ENCODE assay signal across 9 cellular contexts in genomic region chr2:48249093-48249492, GRCh38.
A peak's percentile ranks its signal among the peaks of the same experiment; 100 is the strongest.
DNase-seq lines count a peak whose midpoint lies in the region; ATAC-seq, FAIRE-seq and TF ChIP-seq lines count a peak whose summit lies in the region.
"Had no signal": no experiment of that assay in that cellular context is flagged by ENCODE, and none has a peak within 500 bp of the region (broad histone marks: within the 10 kb centered on the region; RNA-seq: fewer than 3 reads in every experiment).

No MANE protein-coding gene starts in this region.

- DNase-seq in HL-60 (ENCODE audit: low read depth in 1 of 2, low spot score in 1 of 2) = no peak
- DNase-seq in heart right ventricle = peak in 1 of 2 donors; percentile 40
- peak; percentile 10 for DNase-seq in smooth muscle cell of the brain vasculature (ENCODE audit: low read depth, low spot score)
- DNase-seq in small intestine = no peak
- DNase-seq in HK-2 (ENCODE audit: unreplicated experiment) = no peak
- no peak for DNase-seq in CD14-positive monocyte (ENCODE audit: low spot score)
- DNase-seq: activated naive CD8-positive, alpha-beta T cell treated with anti-CD3 and anti-CD28 coated beads, Interleukin-2, amount 10 ng/mL, durations not matched to agents 7 days and 5 days had no signal

- H3K36me3 ChIP-seq in heart right ventricle (no peaks in the 10 kb centered on the region), small intestine (ENCODE audit: control insufficient read depth in 2 of 2, insufficient read depth in 2 of 2, low read length in 2 of 2) (no peaks in the 10 kb centered on the region)

- peaks cover 0 to 3% (median 0%) of the 10 kb centered on the region in 3 donors for H3K27me3 Mint-ChIP-seq in CD14-positive monocyte (ENCODE audit: low read depth in 3 of 3)
- H3K27me3 Mint-ChIP-seq: activated naive CD8-positive, alpha-beta T cell treated with anti-CD3 and anti-CD28 coated beads, Interleukin-2, amount 10 ng/mL, durations not matched to agents 7 days and 5 days had no signal

- peak overlapping the region in 2 of 7 donors; percentile 43 to 50 for H3K27ac Mint-ChIP-seq in CD14-positive monocyte
- H3K27ac Mint-ChIP-seq: activated naive CD8-positive, alpha-beta T cell treated with anti-CD3 and anti-CD28 coated beads, Interleukin-2, amount 10 ng/mL, durations not matched to agents 7 days and 5 days had no signal

- H3K4me1 ChIP-seq in heart right ventricle = peaks cover 8 to 46% (median 28%) of the 10 kb centered on the region in 9 donors
- H3K4me1 ChIP-seq in small intestine (ENCODE audit: control insufficient read depth in 2 of 2, insufficient read depth in 1 of 2, low read depth in 1 of 2, low read length in 1 of 2) = peaks cover 0 to 4% of the 10 kb centered on the region in 2 donors

- peak in 7 of 8 donors; percentile 20 to 91 (median 79) for ATAC-seq in heart right ventricle
- no peak for ATAC-seq in HG03139 (IDR thresholded peaks at IDR 0.05; ENCODE audit: unreplicated experiment)

- H3K27ac ChIP-seq in HL-60 (replicated peaks) = peak overlapping the region; percentile 71
- peak overlapping the region; percentile 38 for H3K27ac ChIP-seq in VCaP
- peak overlapping the region in 9 of 10 donors; percentile 33 to 90 (median 75) for H3K27ac ChIP-seq in heart right ventricle
- H3K27ac ChIP-seq in small intestine (ENCODE audit: low read depth in 1 of 2, low read length in 1 of 2) = no peak overlapping the region

- H3K9me3 ChIP-seq in heart right ventricle = no peaks in the 10 kb centered on the region
- H3K9me3 ChIP-seq in small intestine (ENCODE audit: control insufficient read depth, low read depth) = no peaks in the 10 kb centered on the region

- no peaks in the 10 kb centered on the region for H3K27me3 ChIP-seq in HL-60 (ENCODE audit: insufficient read depth, poor library complexity, severe bottlenecking)
- H3K27me3 ChIP-seq in heart right ventricle = no peaks in the 10 kb centered on the region
- H3K27me3 ChIP-seq in small intestine (ENCODE audit: control insufficient read depth in 2 of 2, insufficient read depth in 2 of 2, low read length in 2 of 2) = no peaks in the 10 kb centered on the region

- no peak for TF ChIP-seq CTCF in HL-60 (IDR thresholded peaks at IDR 0.05; ENCODE audit: insufficient read depth, low read length)
- TF ChIP-seq CTCF in VCaP (conservative IDR thresholded peaks at IDR 0.05) = no peak
- no peak for TF ChIP-seq CTCF in heart right ventricle (IDR thresholded peaks at IDR 0.05)
- TF ChIP-seq CTCF in CD14-positive monocyte (IDR thresholded peaks at IDR 0.05) = no peak

- intact Hi-C loops in heart right ventricle (cut with DNase I) (loop anchor here in 1 of 10 donors (5.0 to 10.0 kb wide), 2 partner anchors 166 to 278 kb away; no protein-coding TSS in a partner anchor), CD14-positive monocyte (cut with micrococcal nuclease) (no loop called here)

- no peak for FAIRE-seq in small intestine (lab: Jason Lieb, UNC)

- H3K36me3 Mint-ChIP-seq in CD14-positive monocyte = no peaks in the 10 kb centered on the region
- H3K36me3 Mint-ChIP-seq: activated naive CD8-positive, alpha-beta T cell treated with anti-CD3 and anti-CD28 coated beads, Interleukin-2, amount 10 ng/mL, durations not matched to agents 7 days and 5 days had no signal

- H3K4me3 ChIP-seq in HL-60 (replicated peaks; ENCODE audit: insufficient read depth, low read length) (no peak overlapping the region), heart right ventricle (peak overlapping the region in 2 of 10 donors; percentile 6 to 13), small intestine (ENCODE audit: low read depth in 1 of 2, low read length in 2 of 2) (no peak overlapping the region)

- 23 to 26% methylated on average over 2 of the region's 2 CpGs for WGBS in heart right ventricle, 2 donors
- WGBS in small intestine, 3 donors = 72 to 93% (median 84%) methylated on average over 2 of the region's 2 CpGs

- H3K9me3 Mint-ChIP-seq in CD14-positive monocyte = peaks cover 0 to 2% (median 0%) of the 10 kb centered on the region in 7 donors
- H3K9me3 Mint-ChIP-seq: activated naive CD8-positive, alpha-beta T cell treated with anti-CD3 and anti-CD28 coated beads, Interleukin-2, amount 10 ng/mL, durations not matched to agents 7 days and 5 days had no signal

- H3K4me1 Mint-ChIP-seq in CD14-positive monocyte = peaks cover 43% of the 10 kb centered on the region

- no peak overlapping the region for H3K4me3 Mint-ChIP-seq in CD14-positive monocyte
- H3K4me3 Mint-ChIP-seq: activated naive CD8-positive, alpha-beta T cell treated with anti-CD3 and anti-CD28 coated beads, Interleukin-2, amount 10 ng/mL, durations not matched to agents 7 days and 5 days had no signal

Comparison
In these comparisons a context has a peak if more than half of its experiments do, and no peak if none do; other contexts are left out.
1. H3K27ac ChIP-seq: peak in HL-60 (single experiment), VCaP (single experiment) and heart right ventricle (9 of 10); none in small intestine (0 of 2).